In the genomic region with DNA sequence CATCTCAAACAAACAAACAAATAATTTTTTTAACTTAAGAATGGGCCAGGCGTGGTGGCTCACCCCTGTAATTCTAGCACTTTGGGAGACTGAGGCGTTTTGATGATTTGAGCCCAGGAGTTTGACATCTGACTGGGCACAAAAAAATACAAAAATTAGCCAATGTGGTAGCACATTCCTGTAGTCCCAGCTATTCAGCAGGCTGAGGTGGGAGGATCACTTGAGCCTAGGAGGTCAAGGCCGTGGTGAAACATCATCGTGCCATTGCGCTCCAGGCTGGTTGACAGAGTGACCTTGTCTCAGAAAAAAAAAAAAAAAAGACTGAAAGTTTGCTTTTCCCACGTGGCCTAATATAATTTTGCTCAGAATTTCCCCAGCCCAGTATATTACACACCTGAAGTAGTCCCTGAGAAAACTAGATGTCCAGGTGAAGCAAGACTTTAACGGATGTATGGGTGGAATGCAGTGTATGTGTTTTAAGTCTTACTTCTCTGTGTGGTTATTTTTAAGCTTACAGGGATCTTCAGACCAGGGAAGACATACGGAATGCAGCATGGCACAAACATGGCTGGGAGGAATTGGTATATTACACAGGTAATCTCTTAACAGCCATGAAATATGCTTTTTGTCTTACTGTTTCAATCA, we compare ENCODE assay signal across 1 cellular context.
TF ChIP-seq lines count a peak whose summit lies in the region.

No MANE protein-coding gene starts in this region.

TF ChIP-seq in HepG2, 621 proteins besides CTCF, POLR2A, EP300 and RAD21 (continued from another document and continues in another):
- TF ChIP-seq, protein P1, sequence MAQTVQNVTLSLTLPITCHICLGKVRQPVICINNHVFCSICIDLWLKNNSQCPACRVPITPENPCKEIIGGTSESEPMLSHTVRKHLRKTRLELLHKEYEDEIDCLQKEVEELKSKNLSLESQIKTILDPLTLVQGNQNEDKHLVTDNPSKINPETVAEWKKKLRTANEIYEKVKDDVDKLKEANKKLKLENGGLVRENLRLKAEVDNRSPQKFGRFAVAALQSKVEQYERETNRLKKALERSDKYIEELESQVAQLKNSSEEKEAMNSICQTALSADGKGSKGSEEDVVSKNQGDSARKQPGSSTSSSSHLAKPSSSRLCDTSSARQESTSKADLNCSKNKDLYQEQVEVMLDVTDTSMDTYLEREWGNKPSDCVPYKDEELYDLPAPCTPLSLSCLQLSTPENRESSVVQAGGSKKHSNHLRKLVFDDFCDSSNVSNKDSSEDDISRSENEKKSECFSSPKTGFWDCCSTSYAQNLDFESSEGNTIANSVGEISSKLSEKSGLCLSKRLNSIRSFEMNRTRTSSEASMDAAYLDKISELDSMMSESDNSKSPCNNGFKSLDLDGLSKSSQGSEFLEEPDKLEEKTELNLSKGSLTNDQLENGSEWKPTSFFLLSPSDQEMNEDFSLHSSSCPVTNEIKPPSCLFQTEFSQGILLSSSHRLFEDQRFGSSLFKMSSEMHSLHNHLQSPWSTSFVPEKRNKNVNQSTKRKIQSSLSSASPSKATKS (CRISPR knock-in tag; IDR thresholded peaks at IDR 0.05), result no peak
- TF ChIP-seq RFX1 (IDR thresholded peaks at IDR 0.05), result no peak
- TF ChIP-seq CHD2 (IDR thresholded peaks at IDR 0.05; ENCODE audit: low read depth, low read length), result no peak
- TF ChIP-seq ZSCAN9 (CRISPR knock-in tag; IDR thresholded peaks at IDR 0.05; ENCODE audit: borderline replicate concordance), result no peak
- TF ChIP-seq ETV5 (CRISPR knock-in tag; IDR thresholded peaks at IDR 0.05; ENCODE audit: borderline replicate concordance), result no peak
- TF ChIP-seq ARNT (IDR thresholded peaks at IDR 0.05), result no peak
- TF ChIP-seq, protein P2, sequence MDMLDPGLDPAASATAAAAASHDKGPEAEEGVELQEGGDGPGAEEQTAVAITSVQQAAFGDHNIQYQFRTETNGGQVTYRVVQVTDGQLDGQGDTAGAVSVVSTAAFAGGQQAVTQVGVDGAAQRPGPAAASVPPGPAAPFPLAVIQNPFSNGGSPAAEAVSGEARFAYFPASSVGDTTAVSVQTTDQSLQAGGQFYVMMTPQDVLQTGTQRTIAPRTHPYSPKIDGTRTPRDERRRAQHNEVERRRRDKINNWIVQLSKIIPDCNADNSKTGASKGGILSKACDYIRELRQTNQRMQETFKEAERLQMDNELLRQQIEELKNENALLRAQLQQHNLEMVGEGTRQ (IDR thresholded peaks at IDR 0.05; ENCODE audit: low read depth, low read length), result 0 out of 2 replicates have a peak, but pooled peaks have one; percentile 52
- TF ChIP-seq, protein P2 (CRISPR knock-in tag; IDR thresholded peaks at IDR 0.05; ENCODE audit: borderline replicate concordance), result peak; percentile 81; the same call in 1 of the 2 replicates
- TF ChIP-seq, protein P3, sequence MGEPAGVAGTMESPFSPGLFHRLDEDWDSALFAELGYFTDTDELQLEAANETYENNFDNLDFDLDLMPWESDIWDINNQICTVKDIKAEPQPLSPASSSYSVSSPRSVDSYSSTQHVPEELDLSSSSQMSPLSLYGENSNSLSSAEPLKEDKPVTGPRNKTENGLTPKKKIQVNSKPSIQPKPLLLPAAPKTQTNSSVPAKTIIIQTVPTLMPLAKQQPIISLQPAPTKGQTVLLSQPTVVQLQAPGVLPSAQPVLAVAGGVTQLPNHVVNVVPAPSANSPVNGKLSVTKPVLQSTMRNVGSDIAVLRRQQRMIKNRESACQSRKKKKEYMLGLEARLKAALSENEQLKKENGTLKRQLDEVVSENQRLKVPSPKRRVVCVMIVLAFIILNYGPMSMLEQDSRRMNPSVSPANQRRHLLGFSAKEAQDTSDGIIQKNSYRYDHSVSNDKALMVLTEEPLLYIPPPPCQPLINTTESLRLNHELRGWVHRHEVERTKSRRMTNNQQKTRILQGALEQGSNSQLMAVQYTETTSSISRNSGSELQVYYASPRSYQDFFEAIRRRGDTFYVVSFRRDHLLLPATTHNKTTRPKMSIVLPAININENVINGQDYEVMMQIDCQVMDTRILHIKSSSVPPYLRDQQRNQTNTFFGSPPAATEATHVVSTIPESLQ (CRISPR knock-in tag; conservative IDR thresholded peaks at IDR 0.05), result no peak
- TF ChIP-seq, protein P4, sequence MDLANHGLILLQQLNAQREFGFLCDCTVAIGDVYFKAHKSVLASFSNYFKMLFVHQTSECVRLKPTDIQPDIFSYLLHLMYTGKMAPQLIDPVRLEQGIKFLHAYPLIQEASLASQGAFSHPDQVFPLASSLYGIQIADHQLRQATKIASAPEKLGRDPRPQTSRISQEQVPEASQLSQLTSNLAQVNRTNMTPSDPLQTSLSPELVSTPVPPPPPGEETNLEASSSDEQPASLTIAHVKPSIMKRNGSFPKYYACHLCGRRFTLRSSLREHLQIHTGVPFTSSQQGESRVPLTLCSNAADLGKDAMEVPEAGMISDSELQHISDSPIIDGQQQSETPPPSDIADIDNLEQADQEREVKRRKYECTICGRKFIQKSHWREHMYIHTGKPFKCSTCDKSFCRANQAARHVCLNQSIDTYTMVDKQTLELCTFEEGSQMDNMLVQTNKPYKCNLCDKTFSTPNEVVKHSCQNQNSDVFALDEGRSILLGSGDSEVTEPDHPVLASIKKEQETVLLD (CRISPR knock-in tag; IDR thresholded peaks at IDR 0.05; ENCODE audit: low read depth), result no peak
- TF ChIP-seq ZNF761 (CRISPR knock-in tag; conservative IDR thresholded peaks at IDR 0.05), result no peak
- TF ChIP-seq, protein P5, sequence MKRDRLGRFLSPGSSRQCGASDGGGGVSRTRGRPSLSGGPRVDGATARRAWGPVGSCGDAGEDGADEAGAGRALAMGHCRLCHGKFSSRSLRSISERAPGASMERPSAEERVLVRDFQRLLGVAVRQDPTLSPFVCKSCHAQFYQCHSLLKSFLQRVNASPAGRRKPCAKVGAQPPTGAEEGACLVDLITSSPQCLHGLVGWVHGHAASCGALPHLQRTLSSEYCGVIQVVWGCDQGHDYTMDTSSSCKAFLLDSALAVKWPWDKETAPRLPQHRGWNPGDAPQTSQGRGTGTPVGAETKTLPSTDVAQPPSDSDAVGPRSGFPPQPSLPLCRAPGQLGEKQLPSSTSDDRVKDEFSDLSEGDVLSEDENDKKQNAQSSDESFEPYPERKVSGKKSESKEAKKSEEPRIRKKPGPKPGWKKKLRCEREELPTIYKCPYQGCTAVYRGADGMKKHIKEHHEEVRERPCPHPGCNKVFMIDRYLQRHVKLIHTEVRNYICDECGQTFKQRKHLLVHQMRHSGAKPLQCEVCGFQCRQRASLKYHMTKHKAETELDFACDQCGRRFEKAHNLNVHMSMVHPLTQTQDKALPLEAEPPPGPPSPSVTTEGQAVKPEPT (CRISPR knock-in tag; IDR thresholded peaks at IDR 0.05; ENCODE audit: low read depth), result no peak
- TF ChIP-seq SALL1 (CRISPR knock-in tag; IDR thresholded peaks at IDR 0.05), result peak; percentile 93
- TF ChIP-seq RXRA (CRISPR knock-in tag; IDR thresholded peaks at IDR 0.05), result peak; percentile 81; the same call in 1 of the 2 replicates
- TF ChIP-seq, protein P6, sequence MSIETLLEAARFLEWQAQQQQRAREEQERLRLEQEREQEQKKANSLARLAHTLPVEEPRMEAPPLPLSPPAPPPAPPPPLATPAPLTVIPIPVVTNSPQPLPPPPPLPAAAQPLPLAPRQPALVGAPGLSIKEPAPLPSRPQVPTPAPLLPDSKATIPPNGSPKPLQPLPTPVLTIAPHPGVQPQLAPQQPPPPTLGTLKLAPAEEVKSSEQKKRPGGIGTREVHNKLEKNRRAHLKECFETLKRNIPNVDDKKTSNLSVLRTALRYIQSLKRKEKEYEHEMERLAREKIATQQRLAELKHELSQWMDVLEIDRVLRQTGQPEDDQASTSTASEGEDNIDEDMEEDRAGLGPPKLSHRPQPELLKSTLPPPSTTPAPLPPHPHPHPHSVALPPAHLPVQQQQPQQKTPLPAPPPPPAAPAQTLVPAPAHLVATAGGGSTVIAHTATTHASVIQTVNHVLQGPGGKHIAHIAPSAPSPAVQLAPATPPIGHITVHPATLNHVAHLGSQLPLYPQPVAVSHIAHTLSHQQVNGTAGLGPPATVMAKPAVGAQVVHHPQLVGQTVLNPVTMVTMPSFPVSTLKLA (IDR thresholded peaks at IDR 0.05), result peak; percentile 65
- TF ChIP-seq RARA (CRISPR knock-in tag; IDR thresholded peaks at IDR 0.05), result peak; percentile 92
- TF ChIP-seq, protein P7, sequence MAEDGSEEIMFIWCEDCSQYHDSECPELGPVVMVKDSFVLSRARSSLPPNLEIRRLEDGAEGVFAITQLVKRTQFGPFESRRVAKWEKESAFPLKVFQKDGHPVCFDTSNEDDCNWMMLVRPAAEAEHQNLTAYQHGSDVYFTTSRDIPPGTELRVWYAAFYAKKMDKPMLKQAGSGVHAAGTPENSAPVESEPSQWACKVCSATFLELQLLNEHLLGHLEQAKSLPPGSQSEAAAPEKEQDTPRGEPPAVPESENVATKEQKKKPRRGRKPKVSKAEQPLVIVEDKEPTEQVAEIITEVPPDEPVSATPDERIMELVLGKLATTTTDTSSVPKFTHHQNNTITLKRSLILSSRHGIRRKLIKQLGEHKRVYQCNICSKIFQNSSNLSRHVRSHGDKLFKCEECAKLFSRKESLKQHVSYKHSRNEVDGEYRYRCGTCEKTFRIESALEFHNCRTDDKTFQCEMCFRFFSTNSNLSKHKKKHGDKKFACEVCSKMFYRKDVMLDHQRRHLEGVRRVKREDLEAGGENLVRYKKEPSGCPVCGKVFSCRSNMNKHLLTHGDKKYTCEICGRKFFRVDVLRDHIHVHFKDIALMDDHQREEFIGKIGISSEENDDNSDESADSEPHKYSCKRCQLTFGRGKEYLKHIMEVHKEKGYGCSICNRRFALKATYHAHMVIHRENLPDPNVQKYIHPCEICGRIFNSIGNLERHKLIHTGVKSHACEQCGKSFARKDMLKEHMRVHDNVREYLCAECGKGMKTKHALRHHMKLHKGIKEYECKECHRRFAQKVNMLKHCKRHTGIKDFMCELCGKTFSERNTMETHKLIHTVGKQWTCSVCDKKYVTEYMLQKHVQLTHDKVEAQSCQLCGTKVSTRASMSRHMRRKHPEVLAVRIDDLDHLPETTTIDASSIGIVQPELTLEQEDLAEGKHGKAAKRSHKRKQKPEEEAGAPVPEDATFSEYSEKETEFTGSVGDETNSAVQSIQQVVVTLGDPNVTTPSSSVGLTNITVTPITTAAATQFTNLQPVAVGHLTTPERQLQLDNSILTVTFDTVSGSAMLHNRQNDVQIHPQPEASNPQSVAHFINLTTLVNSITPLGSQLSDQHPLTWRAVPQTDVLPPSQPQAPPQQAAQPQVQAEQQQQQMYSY (CRISPR knock-in tag; IDR thresholded peaks at IDR 0.05), result no peak
- TF ChIP-seq AGO2 (optimal IDR thresholded peaks at IDR 0.05; ENCODE audit: low read depth, low read length), result no peak
- peak; percentile 56; the same call in 1 of the 2 replicates for TF ChIP-seq HMG20A (CRISPR knock-in tag; IDR thresholded peaks at IDR 0.05; ENCODE audit: borderline replicate concordance)
- TF ChIP-seq, protein P8, sequence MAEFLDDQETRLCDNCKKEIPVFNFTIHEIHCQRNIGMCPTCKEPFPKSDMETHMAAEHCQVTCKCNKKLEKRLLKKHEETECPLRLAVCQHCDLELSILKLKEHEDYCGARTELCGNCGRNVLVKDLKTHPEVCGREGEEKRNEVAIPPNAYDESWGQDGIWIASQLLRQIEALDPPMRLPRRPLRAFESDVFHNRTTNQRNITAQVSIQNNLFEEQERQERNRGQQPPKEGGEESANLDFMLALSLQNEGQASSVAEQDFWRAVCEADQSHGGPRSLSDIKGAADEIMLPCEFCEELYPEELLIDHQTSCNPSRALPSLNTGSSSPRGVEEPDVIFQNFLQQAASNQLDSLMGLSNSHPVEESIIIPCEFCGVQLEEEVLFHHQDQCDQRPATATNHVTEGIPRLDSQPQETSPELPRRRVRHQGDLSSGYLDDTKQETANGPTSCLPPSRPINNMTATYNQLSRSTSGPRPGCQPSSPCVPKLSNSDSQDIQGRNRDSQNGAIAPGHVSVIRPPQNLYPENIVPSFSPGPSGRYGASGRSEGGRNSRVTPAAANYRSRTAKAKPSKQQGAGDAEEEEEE (CRISPR knock-in tag; IDR thresholded peaks at IDR 0.05; ENCODE audit: borderline replicate concordance), result no peak
- TF ChIP-seq FOSL2 (CRISPR knock-in tag; IDR thresholded peaks at IDR 0.05), result peak; percentile 73
- TF ChIP-seq, protein P9, sequence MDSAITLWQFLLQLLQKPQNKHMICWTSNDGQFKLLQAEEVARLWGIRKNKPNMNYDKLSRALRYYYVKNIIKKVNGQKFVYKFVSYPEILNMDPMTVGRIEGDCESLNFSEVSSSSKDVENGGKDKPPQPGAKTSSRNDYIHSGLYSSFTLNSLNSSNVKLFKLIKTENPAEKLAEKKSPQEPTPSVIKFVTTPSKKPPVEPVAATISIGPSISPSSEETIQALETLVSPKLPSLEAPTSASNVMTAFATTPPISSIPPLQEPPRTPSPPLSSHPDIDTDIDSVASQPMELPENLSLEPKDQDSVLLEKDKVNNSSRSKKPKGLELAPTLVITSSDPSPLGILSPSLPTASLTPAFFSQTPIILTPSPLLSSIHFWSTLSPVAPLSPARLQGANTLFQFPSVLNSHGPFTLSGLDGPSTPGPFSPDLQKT (CRISPR knock-in tag; IDR thresholded peaks at IDR 0.05; ENCODE audit: borderline replicate concordance), result no peak
- TF ChIP-seq, protein P10, sequence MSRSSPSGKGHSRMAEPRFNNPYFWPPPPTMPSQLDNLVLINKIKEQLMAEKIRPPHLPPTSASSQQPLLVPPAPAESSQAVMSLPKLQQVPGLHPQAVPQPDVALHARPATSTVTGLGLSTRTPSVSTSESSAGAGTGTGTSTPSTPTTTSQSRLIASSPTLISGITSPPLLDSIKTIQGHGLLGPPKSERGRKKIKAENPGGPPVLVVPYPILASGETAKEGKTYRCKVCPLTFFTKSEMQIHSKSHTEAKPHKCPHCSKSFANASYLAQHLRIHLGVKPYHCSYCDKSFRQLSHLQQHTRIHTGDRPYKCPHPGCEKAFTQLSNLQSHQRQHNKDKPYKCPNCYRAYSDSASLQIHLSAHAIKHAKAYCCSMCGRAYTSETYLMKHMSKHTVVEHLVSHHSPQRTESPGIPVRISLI (CRISPR knock-in tag; IDR thresholded peaks at IDR 0.05; ENCODE audit: borderline replicate concordance), result peak; percentile 98
- no peak for TF ChIP-seq ZKSCAN1 (IDR thresholded peaks at IDR 0.05; ENCODE audit: low read length)
- 0 out of 2 replicates have a peak, but pooled peaks have one; percentile 36 for TF ChIP-seq ZSCAN31 (CRISPR knock-in tag; IDR thresholded peaks at IDR 0.05; ENCODE audit: low read depth)
- TF ChIP-seq NONO (IDR thresholded peaks at IDR 0.05), result no peak
- TF ChIP-seq NONO (CRISPR knock-in tag; conservative IDR thresholded peaks at IDR 0.05), result peak; percentile 74
- TF ChIP-seq PAWR (CRISPR knock-in tag; IDR thresholded peaks at IDR 0.05; ENCODE audit: borderline replicate concordance), result no peak
- no peak; the same call in 1 of the 2 replicates for TF ChIP-seq ZNF460 (CRISPR knock-in tag; IDR thresholded peaks at IDR 0.05; ENCODE audit: borderline replicate concordance)
- TF ChIP-seq ZNF547 (CRISPR knock-in tag; IDR thresholded peaks at IDR 0.05), result no peak
- TF ChIP-seq ZNF670 (CRISPR knock-in tag; IDR thresholded peaks at IDR 0.05; ENCODE audit: borderline replicate concordance), result no peak
